Comparison of ENCODE assay signal across 38 cellular contexts in the genomic region with DNA sequence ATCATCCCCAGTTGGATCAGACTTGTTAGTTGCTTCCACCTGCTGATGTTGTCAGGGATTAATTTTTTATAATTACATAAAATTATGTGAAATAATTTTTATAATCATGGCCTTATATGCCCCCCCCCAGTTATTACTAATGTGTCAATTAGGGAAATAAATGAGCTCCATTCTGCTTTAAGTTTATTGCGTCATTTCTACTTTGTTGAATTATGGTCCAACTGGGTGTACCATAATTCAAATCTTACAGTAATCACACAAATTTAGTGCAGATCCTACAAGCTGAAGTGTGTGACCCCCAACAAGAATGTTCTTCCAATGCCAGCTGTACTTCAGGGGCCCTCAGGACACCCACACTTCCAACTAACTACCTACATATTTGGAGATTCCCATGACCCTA. TPM values are rescaled to one million over a fixed set of nuclear protein-coding genes. Genes with fewer than 3 reads are reported as not detected.
"Had no signal": no experiment of that assay in that cellular context is flagged by ENCODE, and none has a peak within 500 bp of the region (broad histone marks: within the 10 kb centered on the region; RNA-seq: fewer than 3 reads in every experiment).

No MANE protein-coding gene starts in this region.

- DNase-seq: Karpas-422, Kasumi-1, MG63, MM.1S, MV-4-11, NCI-H1048, NCI-H1092, NCI-H1092 treated with DMSO at 0.1 percent for 48 hours, NCI-H1105, NCI-H1105 treated with DMSO at 0.1 percent for 48 hours, NCI-H1417, NCI-H1417 treated with DMSO at 0.1 percent for 48 hours, NCI-H1436, NCI-H1436 treated with DMSO at 0.1 percent for 48 hours, NCI-H146, NCI-H1694, NCI-H1694 treated with DMSO at 0.1 percent for 48 hours, NCI-H187, NCI-H187 treated with DMSO at 0.1 percent for 48 hours, NCI-H1930, NCI-H2029, NCI-H2029 treated with DMSO at 0.1 percent for 48 hours, NCI-H2081, NCI-H2081 treated with DMSO at 0.1 percent for 48 hours, NCI-H2107, NCI-H2171, NCI-H2171 treated with DMSO at 0.1 percent for 48 hours, NCI-H2227 treated with DMSO at 0.1 percent for 48 hours, NCI-H226, NCI-H345, NCI-H446, NCI-H446 treated with DMSO at 0.1 percent for 48 hours, NCI-H510A, NCI-H510A treated with DMSO at 0.1 percent for 48 hours, NCI-H524 had no signal

- H3K4me3 ChIP-seq: MG63 had no signal

- H3K27me3 ChIP-seq: MG63 had no signal

- H3K9me3 ChIP-seq: MG63 had no signal

- H3K36me3 ChIP-seq: MG63 had no signal

RNA-seq across cellular contexts. Expression of gene NDN, which starts 7.5 kb away (rescaled TPM):
- total RNA-seq: M059J, MCF 10A had no signal

RNA-seq across cellular contexts. Expression of gene MAGEL2, which starts 46.9 kb away (rescaled TPM):
- total RNA-seq: MCF 10A, NCI-H460 had no signal
